ENCODE assay signal across 9 cellular contexts in genomic region chr5:179618923-179619554, GRCh38. TPM values are rescaled to one million over a fixed set of nuclear protein-coding genes. Genes with fewer than 3 reads are reported as not detected.
A peak's percentile ranks its signal among the peaks of the same experiment; 100 is the strongest.
DNase-seq lines count a peak whose midpoint lies in the region; ATAC-seq and TF ChIP-seq lines count a peak whose summit lies in the region.
"Had no signal": no experiment of that assay in that cellular context is flagged by ENCODE, and none has a peak within 500 bp of the region (broad histone marks: within the 10 kb centered on the region; RNA-seq: fewer than 3 reads in every experiment).

No MANE protein-coding gene starts in this region.

- no TSS peak for BruUV-seq in A673 (replicated peaks; lab: Mats Ljungman, UMichigan)

- TF ChIP-seq CTCF in A673 (conservative IDR thresholded peaks at IDR 0.05; ENCODE audit: low read depth, low read length) (no peak), brain microvascular endothelial cell (IDR thresholded peaks at IDR 0.05; ENCODE audit: low read depth, low read length, missing control alignments) (no peak)

- H3K4ac ChIP-seq in mesendoderm (ENCODE audit: low read depth, low read length): no peak overlapping the region

- no peak overlapping the region for H3K23ac ChIP-seq in mesendoderm (ENCODE audit: low read length)

- no peak overlapping the region for H3K56ac ChIP-seq in mesendoderm (ENCODE audit: low read length)

- peaks cover 55% of the 10 kb centered on the region for H3K79me2 ChIP-seq in mesendoderm (ENCODE audit: control insufficient read depth, insufficient read depth, low read length)

- H3K36me3 ChIP-seq in A673 (ENCODE audit: insufficient read depth, low read length, poor library complexity, severe bottlenecking): peaks cover 86% of the 10 kb centered on the region
- H3K36me3 ChIP-seq in HAP-1 (replicated peaks): peaks cover 92% of the 10 kb centered on the region
- H3K36me3 ChIP-seq in brain microvascular endothelial cell (replicated peaks): peaks cover 75% of the 10 kb centered on the region
- H3K36me3 ChIP-seq in mesendoderm (ENCODE audit: control insufficient read depth, insufficient read depth, low read length): peaks cover 29% of the 10 kb centered on the region

- H3K4me1 ChIP-seq in A673 (ENCODE audit: insufficient read depth, low read length, poor library complexity, severe bottlenecking) (peaks cover 35% of the 10 kb centered on the region), HAP-1 (peaks cover 28% of the 10 kb centered on the region), mesendoderm (ENCODE audit: control insufficient read depth, low read depth, low read length) (peaks cover 2% of the 10 kb centered on the region)

- peaks cover 11% of the 10 kb centered on the region for H3K79me1 ChIP-seq in mesendoderm (ENCODE audit: low read length)

- POLR2A ChIA-PET in A673 (lab: Charles Lee; ENCODE audit: low non-redundant PET): no interaction called here

- H4K8ac ChIP-seq in mesendoderm (ENCODE audit: low read depth, low read length): no peak overlapping the region

- H3K27me3 ChIP-seq in A673 (replicated peaks; ENCODE audit: insufficient read depth, low read depth, low read length, poor library complexity) (no peaks in the 10 kb centered on the region), HAP-1 (ENCODE audit: low read depth) (no peaks in the 10 kb centered on the region), brain microvascular endothelial cell (replicated peaks) (no peaks in the 10 kb centered on the region), mesendoderm (ENCODE audit: insufficient read depth, low read length, poor library complexity) (no peaks in the 10 kb centered on the region)
- H3K27me3 ChIP-seq: SJSA1 had no signal

- H2BK5ac ChIP-seq in mesendoderm (ENCODE audit: low read length): no peak overlapping the region

- intact Hi-C loops in A673 (cut with micrococcal nuclease; ENCODE audit: unreplicated experiment): no loop called here

- H3K9me3 ChIP-seq in A673 (ENCODE audit: low read depth, low read length, poor library complexity, severe bottlenecking) (no peaks in the 10 kb centered on the region), HAP-1 (no peaks in the 10 kb centered on the region)
- H3K9me3 ChIP-seq: SJSA1 had no signal

- in situ Hi-C loops in HAP-1 (cut with MboI; ENCODE audit: low sequenced_read_pairs) (loop anchor here (10.0 kb wide), 1 partner anchor 106 kb away; no protein-coding TSS in a partner anchor), brain microvascular endothelial cell (cut with HindIII; ENCODE audit: low pct_ligation_motif_present, low sequenced_read_pairs) (no loop called here)

- H4K5ac ChIP-seq in mesendoderm (ENCODE audit: low read length): no peak overlapping the region

- H3K9ac ChIP-seq in mesendoderm (ENCODE audit: low read length): no peak overlapping the region

- H2BK15ac ChIP-seq in mesendoderm (replicated peaks; ENCODE audit: low read depth): no peak overlapping the region

- DNase-seq in A673 (ENCODE audit: low spot score) (no peak), HAP-1 (ENCODE audit: low spot score in 2 of 2) (no peak), brain microvascular endothelial cell (no peak), mesendoderm (no peak), A172 (ENCODE audit: low spot score) (no peak), islet precursor cell (no peak), NCI-H82 treated with DMSO at 0.1 percent for 48 hours (lab: John Stamatoyannopoulos, UW; ENCODE audit: unreplicated experiment) (no peak)

- peak overlapping the region; percentile 3 for H3K4me2 ChIP-seq in mesendoderm (ENCODE audit: low read length)

- H3K4me3 ChIP-seq in A673 (ENCODE audit: low read depth, low read length, poor library complexity, severe bottlenecking) (peak overlapping the region; percentile 91), HAP-1 (peak overlapping the region; percentile 96), brain microvascular endothelial cell (ENCODE audit: low read depth, low read length) (peak overlapping the region; percentile 99), mesendoderm (ENCODE audit: low read length) (no peak overlapping the region)

- no peak overlapping the region for H3K18ac ChIP-seq in mesendoderm (ENCODE audit: low read length)

- WGBS in mesendoderm (ENCODE audit: extremely low coverage, insufficient coverage, low lambda C conversion rate): no CpG with 5 or more reads among the region's 6 CpGs

- H3K27ac ChIP-seq in A673 (ENCODE audit: low read depth, low read length, poor library complexity, severe bottlenecking) (no peak overlapping the region), brain microvascular endothelial cell (no peak overlapping the region), mesendoderm (ENCODE audit: low read depth, low read length) (no peak overlapping the region)
- H3K27ac ChIP-seq: SJSA1 had no signal

- H2BK120ac ChIP-seq in mesendoderm (ENCODE audit: low read depth, low read length): no peak overlapping the region

- H2AK5ac ChIP-seq in mesendoderm (ENCODE audit: low read length): no peak overlapping the region

- no peak for ATAC-seq in GM21423 (IDR thresholded peaks at IDR 0.05; ENCODE audit: unreplicated experiment)

- CTCF ChIA-PET in A673 (lab: Charles Lee): no interaction called here

RNA-seq across cellular contexts. Expression of gene HNRNPH1, which starts 4.4 kb away (rescaled TPM):
- 918 and 972 TPM in 2 replicates for total RNA-seq in A673 (2021)
- 521 TPM for polyA plus RNA-seq in mesendoderm (2013, experiment 1 of 2)
- polyA plus RNA-seq in mesendoderm (2013, experiment 2 of 2): 495 TPM
- 529 and 554 TPM in 2 replicates for total RNA-seq in A172 (2014; rRNA removed; shearing (Covaris generic))
